In the genomic region with DNA sequence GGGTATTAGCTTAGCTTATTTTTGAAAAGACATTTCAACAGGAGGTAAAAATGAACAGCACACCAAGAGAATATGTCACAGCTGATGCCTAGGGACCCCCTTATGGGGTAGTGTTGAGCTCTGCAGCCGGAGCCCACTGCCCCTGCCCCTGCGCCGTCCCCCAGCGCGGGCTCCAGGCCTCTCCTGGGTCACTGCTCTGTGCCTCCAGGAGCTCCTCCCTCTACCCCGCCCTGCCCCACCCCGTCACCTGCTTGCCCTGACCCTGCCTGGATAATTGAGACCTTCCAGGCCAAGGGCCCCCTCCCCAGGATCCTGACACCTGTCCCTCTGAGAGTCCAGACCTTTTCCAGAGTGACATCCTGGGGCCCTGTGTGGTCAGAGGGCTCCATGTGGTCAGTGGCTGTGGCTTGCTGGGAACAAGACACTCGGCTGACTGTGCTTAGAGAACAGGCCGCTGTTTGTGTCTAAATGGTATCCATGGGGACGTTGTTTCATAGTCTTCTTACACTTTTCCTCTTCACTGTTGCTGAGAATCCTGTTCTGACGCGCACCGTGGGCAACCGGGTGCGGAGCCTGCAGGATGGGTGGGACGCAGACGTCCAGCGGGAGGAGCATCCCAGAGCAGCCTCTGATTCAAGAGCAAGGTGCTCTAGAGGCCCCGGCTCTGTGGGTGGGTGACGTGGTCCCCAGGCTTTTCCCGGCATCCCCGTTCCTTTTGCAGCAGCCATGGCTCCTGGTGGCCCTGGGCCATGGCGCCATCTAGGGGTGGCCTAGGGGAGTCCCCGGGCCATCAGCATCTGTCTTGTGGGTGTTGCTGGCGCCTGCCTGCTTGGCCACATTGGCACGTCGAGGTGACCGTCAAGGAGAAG, we compare ENCODE assay signal across 1 cellular context.
TF ChIP-seq lines count a peak whose summit lies in the region.

No MANE protein-coding gene starts in this region.

TF ChIP-seq in HepG2, 621 proteins besides CTCF, POLR2A, EP300 and RAD21 (continued from another document and continues in another):
- TF ChIP-seq ARID4A (CRISPR knock-in tag; IDR thresholded peaks at IDR 0.05; ENCODE audit: borderline replicate concordance) (peak; percentile 53; the same call in 1 of the 2 replicates), ZBTB7B (CRISPR knock-in tag; IDR thresholded peaks at IDR 0.05) (peak; percentile 37; the same call in 1 of the 2 replicates), ZNF441 (CRISPR knock-in tag; IDR thresholded peaks at IDR 0.05; ENCODE audit: borderline replicate concordance) (no peak), FOXP4 (CRISPR knock-in tag; IDR thresholded peaks at IDR 0.05) (no peak), GATAD1 (CRISPR knock-in tag; IDR thresholded peaks at IDR 0.05) (peak; percentile 64), KDM5A (IDR thresholded peaks at IDR 0.05; ENCODE audit: borderline replicate concordance, low read length) (no peak), ZNF713 (CRISPR knock-in tag; IDR thresholded peaks at IDR 0.05) (no peak), ERF (CRISPR knock-in tag; IDR thresholded peaks at IDR 0.05) (peak; percentile 50; the same call in 1 of the 2 replicates), HDAC2 (CRISPR knock-in tag; IDR thresholded peaks at IDR 0.05) (peak; percentile 52; the same call in 1 of the 2 replicates), ZZZ3 (CRISPR knock-in tag; IDR thresholded peaks at IDR 0.05; ENCODE audit: borderline replicate concordance) (no peak), ARHGAP35 (CRISPR knock-in tag; IDR thresholded peaks at IDR 0.05; ENCODE audit: borderline replicate concordance) (no peak), ELF3 (CRISPR knock-in tag; IDR thresholded peaks at IDR 0.05) (no peak), POLR2AphosphoS5 (IDR thresholded peaks at IDR 0.05; ENCODE audit: low read depth, low read length) (no peak), SCMH1 (CRISPR knock-in tag; IDR thresholded peaks at IDR 0.05; ENCODE audit: borderline replicate concordance) (no peak), ZNF773 (CRISPR knock-in tag; IDR thresholded peaks at IDR 0.05; ENCODE audit: borderline replicate concordance) (no peak), U2AF1 (optimal IDR thresholded peaks at IDR 0.05; ENCODE audit: low read depth, low read length) (no peak), NR2F1 (CRISPR knock-in tag; IDR thresholded peaks at IDR 0.05) (no peak), DPF2 (CRISPR knock-in tag; IDR thresholded peaks at IDR 0.05; ENCODE audit: borderline replicate concordance, low read depth) (no peak), MED1 (CRISPR knock-in tag; IDR thresholded peaks at IDR 0.05) (no peak), PPARG (CRISPR knock-in tag; conservative IDR thresholded peaks at IDR 0.05) (0 out of 2 replicates have a peak, but pooled peaks have one; percentile 9), SMC3 (IDR thresholded peaks at IDR 0.05; ENCODE audit: low read length) (peak; percentile 36; the same call in 1 of the 2 replicates), RBM39 (IDR thresholded peaks at IDR 0.05; ENCODE audit: low read depth, low read length, poor library complexity, severe bottlenecking) (no peak), TMF1 (CRISPR knock-in tag; IDR thresholded peaks at IDR 0.05; ENCODE audit: low read depth) (no peak), HDAC1 (CRISPR knock-in tag; IDR thresholded peaks at IDR 0.05) (no peak), THAP9 (CRISPR knock-in tag; IDR thresholded peaks at IDR 0.05; ENCODE audit: borderline replicate concordance) (0 out of 2 replicates have a peak, but pooled peaks have one; percentile 33), ZNF7 (CRISPR knock-in tag; IDR thresholded peaks at IDR 0.05) (no peak), YY1 (IDR thresholded peaks at IDR 0.05; ENCODE audit: insufficient read depth, insufficient replicate concordance, low read depth, low read length) (peak; percentile 74), HNRNPLL (IDR thresholded peaks at IDR 0.05; ENCODE audit: low read depth, low read length, poor library complexity, severe bottlenecking) (peak; percentile 44), GPN1 (CRISPR knock-in tag; IDR thresholded peaks at IDR 0.05; ENCODE audit: borderline replicate concordance) (no peak), KDM1A (CRISPR knock-in tag; IDR thresholded peaks at IDR 0.05) (0 out of 2 replicates have a peak, but pooled peaks have one; percentile 23), FLYWCH1 (CRISPR knock-in tag; IDR thresholded peaks at IDR 0.05) (no peak)
- TF ChIP-seq, protein P1, sequence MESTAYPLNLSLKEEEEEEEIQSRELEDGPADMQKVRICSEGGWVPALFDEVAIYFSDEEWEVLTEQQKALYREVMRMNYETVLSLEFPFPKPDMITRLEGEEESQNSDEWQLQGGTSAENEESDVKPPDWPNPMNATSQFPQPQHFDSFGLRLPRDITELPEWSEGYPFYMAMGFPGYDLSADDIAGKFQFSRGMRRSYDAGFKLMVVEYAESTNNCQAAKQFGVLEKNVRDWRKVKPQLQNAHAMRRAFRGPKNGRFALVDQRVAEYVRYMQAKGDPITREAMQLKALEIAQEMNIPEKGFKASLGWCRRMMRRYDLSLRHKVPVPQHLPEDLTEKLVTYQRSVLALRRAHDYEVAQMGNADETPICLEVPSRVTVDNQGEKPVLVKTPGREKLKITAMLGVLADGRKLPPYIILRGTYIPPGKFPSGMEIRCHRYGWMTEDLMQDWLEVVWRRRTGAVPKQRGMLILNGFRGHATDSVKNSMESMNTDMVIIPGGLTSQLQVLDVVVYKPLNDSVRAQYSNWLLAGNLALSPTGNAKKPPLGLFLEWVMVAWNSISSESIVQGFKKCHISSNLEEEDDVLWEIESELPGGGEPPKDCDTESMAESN (CRISPR knock-in tag; conservative IDR thresholded peaks at IDR 0.05), result no peak
- TF ChIP-seq, protein P2, sequence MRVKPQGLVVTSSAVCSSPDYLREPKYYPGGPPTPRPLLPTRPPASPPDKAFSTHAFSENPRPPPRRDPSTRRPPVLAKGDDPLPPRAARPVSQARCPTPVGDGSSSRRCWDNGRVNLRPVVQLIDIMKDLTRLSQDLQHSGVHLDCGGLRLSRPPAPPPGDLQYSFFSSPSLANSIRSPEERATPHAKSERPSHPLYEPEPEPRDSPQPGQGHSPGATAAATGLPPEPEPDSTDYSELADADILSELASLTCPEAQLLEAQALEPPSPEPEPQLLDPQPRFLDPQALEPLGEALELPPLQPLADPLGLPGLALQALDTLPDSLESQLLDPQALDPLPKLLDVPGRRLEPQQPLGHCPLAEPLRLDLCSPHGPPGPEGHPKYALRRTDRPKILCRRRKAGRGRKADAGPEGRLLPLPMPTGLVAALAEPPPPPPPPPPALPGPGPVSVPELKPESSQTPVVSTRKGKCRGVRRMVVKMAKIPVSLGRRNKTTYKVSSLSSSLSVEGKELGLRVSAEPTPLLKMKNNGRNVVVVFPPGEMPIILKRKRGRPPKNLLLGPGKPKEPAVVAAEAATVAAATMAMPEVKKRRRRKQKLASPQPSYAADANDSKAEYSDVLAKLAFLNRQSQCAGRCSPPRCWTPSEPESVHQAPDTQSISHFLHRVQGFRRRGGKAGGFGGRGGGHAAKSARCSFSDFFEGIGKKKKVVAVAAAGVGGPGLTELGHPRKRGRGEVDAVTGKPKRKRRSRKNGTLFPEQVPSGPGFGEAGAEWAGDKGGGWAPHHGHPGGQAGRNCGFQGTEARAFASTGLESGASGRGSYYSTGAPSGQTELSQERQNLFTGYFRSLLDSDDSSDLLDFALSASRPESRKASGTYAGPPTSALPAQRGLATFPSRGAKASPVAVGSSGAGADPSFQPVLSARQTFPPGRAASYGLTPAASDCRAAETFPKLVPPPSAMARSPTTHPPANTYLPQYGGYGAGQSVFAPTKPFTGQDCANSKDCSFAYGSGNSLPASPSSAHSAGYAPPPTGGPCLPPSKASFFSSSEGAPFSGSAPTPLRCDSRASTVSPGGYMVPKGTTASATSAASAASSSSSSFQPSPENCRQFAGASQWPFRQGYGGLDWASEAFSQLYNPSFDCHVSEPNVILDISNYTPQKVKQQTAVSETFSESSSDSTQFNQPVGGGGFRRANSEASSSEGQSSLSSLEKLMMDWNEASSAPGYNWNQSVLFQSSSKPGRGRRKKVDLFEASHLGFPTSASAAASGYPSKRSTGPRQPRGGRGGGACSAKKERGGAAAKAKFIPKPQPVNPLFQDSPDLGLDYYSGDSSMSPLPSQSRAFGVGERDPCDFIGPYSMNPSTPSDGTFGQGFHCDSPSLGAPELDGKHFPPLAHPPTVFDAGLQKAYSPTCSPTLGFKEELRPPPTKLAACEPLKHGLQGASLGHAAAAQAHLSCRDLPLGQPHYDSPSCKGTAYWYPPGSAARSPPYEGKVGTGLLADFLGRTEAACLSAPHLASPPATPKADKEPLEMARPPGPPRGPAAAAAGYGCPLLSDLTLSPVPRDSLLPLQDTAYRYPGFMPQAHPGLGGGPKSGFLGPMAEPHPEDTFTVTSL (CRISPR knock-in tag; IDR thresholded peaks at IDR 0.05; ENCODE audit: borderline replicate concordance), result no peak
- TF ChIP-seq, protein P3, sequence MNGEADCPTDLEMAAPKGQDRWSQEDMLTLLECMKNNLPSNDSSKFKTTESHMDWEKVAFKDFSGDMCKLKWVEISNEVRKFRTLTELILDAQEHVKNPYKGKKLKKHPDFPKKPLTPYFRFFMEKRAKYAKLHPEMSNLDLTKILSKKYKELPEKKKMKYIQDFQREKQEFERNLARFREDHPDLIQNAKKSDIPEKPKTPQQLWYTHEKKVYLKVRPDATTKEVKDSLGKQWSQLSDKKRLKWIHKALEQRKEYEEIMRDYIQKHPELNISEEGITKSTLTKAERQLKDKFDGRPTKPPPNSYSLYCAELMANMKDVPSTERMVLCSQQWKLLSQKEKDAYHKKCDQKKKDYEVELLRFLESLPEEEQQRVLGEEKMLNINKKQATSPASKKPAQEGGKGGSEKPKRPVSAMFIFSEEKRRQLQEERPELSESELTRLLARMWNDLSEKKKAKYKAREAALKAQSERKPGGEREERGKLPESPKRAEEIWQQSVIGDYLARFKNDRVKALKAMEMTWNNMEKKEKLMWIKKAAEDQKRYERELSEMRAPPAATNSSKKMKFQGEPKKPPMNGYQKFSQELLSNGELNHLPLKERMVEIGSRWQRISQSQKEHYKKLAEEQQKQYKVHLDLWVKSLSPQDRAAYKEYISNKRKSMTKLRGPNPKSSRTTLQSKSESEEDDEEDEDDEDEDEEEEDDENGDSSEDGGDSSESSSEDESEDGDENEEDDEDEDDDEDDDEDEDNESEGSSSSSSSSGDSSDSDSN (CRISPR knock-in tag; IDR thresholded peaks at IDR 0.05), result no peak; the same call in 1 of the 2 replicates
